21 cellular contexts compared by ENCODE assay signal in the genomic region with DNA sequence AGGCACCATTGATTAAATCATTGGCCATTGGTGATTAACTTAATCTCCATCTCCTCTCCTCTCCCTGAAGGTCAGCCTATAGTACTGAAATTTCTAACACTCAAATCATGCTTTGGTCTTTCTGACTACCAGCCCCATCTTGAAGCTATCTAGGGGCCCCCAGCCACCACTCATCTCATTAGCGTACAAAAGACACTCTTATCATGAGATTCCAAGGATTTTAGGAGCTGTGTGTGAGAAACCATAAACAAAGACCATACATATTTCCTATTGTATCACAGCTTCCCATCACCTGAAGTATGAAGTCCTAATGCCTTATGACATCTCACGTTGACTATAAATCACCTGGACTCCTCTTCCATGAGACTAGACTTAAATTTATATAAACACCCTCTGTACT.
DNase-seq lines count a peak whose midpoint lies in the region; ATAC-seq and TF ChIP-seq lines count a peak whose summit lies in the region.
"Had no signal": no experiment of that assay in that cellular context is flagged by ENCODE, and none has a peak within 500 bp of the region (broad histone marks: within the 10 kb centered on the region; RNA-seq: fewer than 3 reads in every experiment).

No MANE protein-coding gene starts in this region.

- no peak overlapping the region for H2BK120ac ChIP-seq in trophoblast cell (ENCODE audit: insufficient read depth, low read length, poor library complexity)

- H3K4me3 ChIP-seq in OCI-LY1 (ENCODE audit: low read depth, low read length, poor library complexity, severe bottlenecking) (no peak overlapping the region), hepatocyte (no peak overlapping the region), trophoblast cell (ENCODE audit: low read depth, low read length) (no peak overlapping the region), heart right ventricle (no peak overlapping the region), thyroid gland (replicated peaks in 1 of 3) (no peak overlapping the region)
- H3K4me3 ChIP-seq: BLaER1 had no signal

- H3K4me1 ChIP-seq in OCI-LY1 (ENCODE audit: insufficient read depth, low read length, severe bottlenecking), result peaks cover 37% of the 10 kb centered on the region
- H3K4me1 ChIP-seq in hepatocyte (ENCODE audit: insufficient read depth), result no peaks in the 10 kb centered on the region
- H3K4me1 ChIP-seq in trophoblast cell (ENCODE audit: control insufficient read depth in 1 of 2, insufficient read depth in 2 of 2, low read length in 2 of 2), result peaks cover 0 to 20% of the 10 kb centered on the region in 2 experiments
- H3K4me1 ChIP-seq in heart right ventricle, result peaks cover 0 to 12% (median 0%) of the 10 kb centered on the region in 9 donors
- H3K4me1 ChIP-seq in thyroid gland, result no peaks in the 10 kb centered on the region

- no peaks in the 10 kb centered on the region for H3K79me2 ChIP-seq in OCI-LY1 (ENCODE audit: insufficient read depth, low read length)
- H3K79me2 ChIP-seq in hepatocyte, result no peaks in the 10 kb centered on the region
- H3K79me2 ChIP-seq in trophoblast cell (ENCODE audit: control insufficient read depth, insufficient read depth, low read length, poor library complexity), result no peaks in the 10 kb centered on the region

- H2AK5ac ChIP-seq in trophoblast cell (ENCODE audit: low read length), result no peak overlapping the region

- no peak overlapping the region for H3K4me3 Mint-ChIP-seq in stimulated activated memory B cell treated with anti-CD40 and anti-IgM and Interleukin-4, amounts not matched to agents 10 μg/mL and 1 μg/mL and 100 μg/mL, for 72 hours
- H3K4me3 Mint-ChIP-seq: CD14-positive monocyte; CD4-positive, alpha-beta memory T cell; CD4-positive, CD25-positive, alpha-beta regulatory T cell; CD8-positive, alpha-beta memory T cell had no signal

- H4K20me1 ChIP-seq in OCI-LY1 (ENCODE audit: insufficient read depth, low read length) (no peaks in the 10 kb centered on the region), hepatocyte (ENCODE audit: insufficient read depth, poor library complexity, severe bottlenecking) (no peaks in the 10 kb centered on the region)
- H4K20me1 ChIP-seq: BLaER1 had no signal

- H3K4me1 Mint-ChIP-seq in stimulated activated memory B cell treated with anti-CD40 and anti-IgM and Interleukin-4, amounts not matched to agents 10 μg/mL and 1 μg/mL and 100 μg/mL, for 72 hours, result peaks cover 50% of the 10 kb centered on the region
- H3K4me1 Mint-ChIP-seq: CD4-positive, alpha-beta memory T cell had no signal

- H4K91ac ChIP-seq in trophoblast cell (ENCODE audit: low read depth, low read length), result no peak overlapping the region

- peak overlapping the region; percentile 69 for H3K27ac Mint-ChIP-seq in stimulated activated memory B cell treated with anti-CD40 and anti-IgM and Interleukin-4, amounts not matched to agents 10 μg/mL and 1 μg/mL and 100 μg/mL, for 72 hours
- H3K27ac Mint-ChIP-seq: CD4-positive, alpha-beta memory T cell; CD4-positive, CD25-positive, alpha-beta regulatory T cell; CD8-positive, alpha-beta memory T cell had no signal

- H3K9me2 ChIP-seq in OCI-LY1 (ENCODE audit: low read depth, low read length) (no peaks in the 10 kb centered on the region), hepatocyte (replicated peaks; ENCODE audit: insufficient read depth) (no peaks in the 10 kb centered on the region)

- H3K9ac ChIP-seq in OCI-LY1 (ENCODE audit: low read length) (no peak overlapping the region), trophoblast cell (ENCODE audit: low read length) (no peak overlapping the region)
- H3K9ac ChIP-seq: BLaER1 had no signal

- no peak overlapping the region for H3K14ac ChIP-seq in trophoblast cell (ENCODE audit: low read length)

- H3K27ac ChIP-seq in OCI-LY1 (ENCODE audit: low read depth, low read length, poor library complexity, severe bottlenecking) (peak overlapping the region; percentile 25), hepatocyte (peak overlapping the region; percentile 24), trophoblast cell (ENCODE audit: low read depth, low read length) (peak overlapping the region; percentile 38), heart right ventricle (no peak overlapping the region), thyroid gland (no peak overlapping the region)

- no peak overlapping the region for H3K4me2 ChIP-seq in OCI-LY1 (ENCODE audit: low read length)
- H3K4me2 ChIP-seq in hepatocyte, result no peak overlapping the region
- H3K4me2 ChIP-seq in trophoblast cell (ENCODE audit: low read length), result no peak overlapping the region
- H3K4me2 ChIP-seq: BLaER1 had no signal

- peaks cover 2% of the 10 kb centered on the region for H3K79me1 ChIP-seq in trophoblast cell (ENCODE audit: low read length)

- peaks cover 7% of the 10 kb centered on the region for H3K36me3 Mint-ChIP-seq in stimulated activated memory B cell treated with anti-CD40 and anti-IgM and Interleukin-4, amounts not matched to agents 10 μg/mL and 1 μg/mL and 100 μg/mL, for 72 hours
- H3K36me3 Mint-ChIP-seq: CD4-positive, alpha-beta memory T cell; CD4-positive, CD25-positive, alpha-beta regulatory T cell had no signal

- intact Hi-C loops in heart right ventricle (cut with DNase I), result no loop called here
- intact Hi-C loops in thyroid gland (cut with DNase I), result no loop called here

- no peak overlapping the region for H2BK5ac ChIP-seq in trophoblast cell (ENCODE audit: low read depth, low read length, poor library complexity)

- no peak for DNase-seq in hepatocyte (ENCODE audit: low spot score)
- peak in 1 of 2 donors; percentile 64 for DNase-seq in trophoblast cell
- no peak for DNase-seq in heart right ventricle
- DNase-seq in thyroid gland, result no peak
- DNase-seq in T1000 (lab: John Stamatoyannopoulos, UW), result no peak
- DNase-seq in islet precursor cell, result no peak
- DNase-seq: 8988T; ACHN; BE2C; C1 segment of cervical spinal cord; Calu3; CD4-positive, alpha-beta memory T cell; CD4-positive, CD25-positive, alpha-beta regulatory T cell; CD8-positive, alpha-beta memory T cell; COR-L47; DMS79 treated with DMSO at 0.1 percent for 48 hours; GF-D8 had no signal

- TF ChIP-seq POLR2A in thyroid gland (IDR thresholded peaks at IDR 0.05), result no peak

- H3K36me3 ChIP-seq in OCI-LY1 (ENCODE audit: insufficient read depth, low read length) (no peaks in the 10 kb centered on the region), hepatocyte (replicated peaks; ENCODE audit: insufficient read depth, low read depth) (no peaks in the 10 kb centered on the region), trophoblast cell (ENCODE audit: control insufficient read depth in 1 of 2, insufficient read depth in 2 of 2, low read length in 2 of 2) (no peaks in the 10 kb centered on the region), heart right ventricle (no peaks in the 10 kb centered on the region), thyroid gland (no peaks in the 10 kb centered on the region)
- H3K36me3 ChIP-seq: BE2C, BLaER1 had no signal

- no peaks in the 10 kb centered on the region for H3F3A ChIP-seq in OCI-LY1 (ENCODE audit: insufficient read depth, low read length)

- H2BK12ac ChIP-seq in trophoblast cell (ENCODE audit: low read length), result no peak overlapping the region

- H4K12ac ChIP-seq in trophoblast cell (ENCODE audit: low read depth, low read length), result no peak overlapping the region

- no peaks in the 10 kb centered on the region for H3K9me3 ChIP-seq in OCI-LY1 (ENCODE audit: low read length)
- H3K9me3 ChIP-seq in hepatocyte (ENCODE audit: low read depth), result no peaks in the 10 kb centered on the region
- H3K9me3 ChIP-seq in trophoblast cell (ENCODE audit: insufficient read depth, low read depth, low read length), result no peaks in the 10 kb centered on the region
- no peaks in the 10 kb centered on the region for H3K9me3 ChIP-seq in heart right ventricle
- no peaks in the 10 kb centered on the region for H3K9me3 ChIP-seq in thyroid gland
- H3K9me3 ChIP-seq: BE2C, BLaER1 had no signal

- H3K27me3 ChIP-seq in OCI-LY1 (ENCODE audit: insufficient read depth, low read length) (no peaks in the 10 kb centered on the region), hepatocyte (no peaks in the 10 kb centered on the region), trophoblast cell (ENCODE audit: insufficient read depth, low read length) (no peaks in the 10 kb centered on the region), heart right ventricle (no peaks in the 10 kb centered on the region), thyroid gland (no peaks in the 10 kb centered on the region)
- H3K27me3 ChIP-seq: BE2C, BLaER1 had no signal

- WGBS in hepatocyte (ENCODE audit: low lambda C conversion rate, missing lambda C conversion rate), result 75% methylated on average over 2 of the region's 2 CpGs
- WGBS in trophoblast cell (ENCODE audit: extremely low coverage, insufficient coverage, insufficient read length), result no CpG with 5 or more reads among the region's 2 CpGs
- 96 to 98% methylated on average over 2 of the region's 2 CpGs for WGBS in heart right ventricle, 2 donors
- WGBS in thyroid gland, 2 donors, result 95 to 100% methylated on average over 2 of the region's 2 CpGs

- no peak for TF ChIP-seq CTCF in OCI-LY1 (IDR thresholded peaks at IDR 0.05; ENCODE audit: low read length)
- no peak for TF ChIP-seq CTCF in hepatocyte (IDR thresholded peaks at IDR 0.05; ENCODE audit: poor library complexity)
- TF ChIP-seq CTCF in heart right ventricle (IDR thresholded peaks at IDR 0.05), result no peak
- no peak for TF ChIP-seq CTCF in thyroid gland (IDR thresholded peaks at IDR 0.05)

- H3K9me3 Mint-ChIP-seq in stimulated activated memory B cell treated with anti-CD40 and anti-IgM and Interleukin-4, amounts not matched to agents 10 μg/mL and 1 μg/mL and 100 μg/mL, for 72 hours, result no peaks in the 10 kb centered on the region
- H3K9me3 Mint-ChIP-seq: CD14-positive monocyte; CD4-positive, CD25-positive, alpha-beta regulatory T cell; CD8-positive, alpha-beta memory T cell had no signal

- H4K8ac ChIP-seq in trophoblast cell (ENCODE audit: low read depth, low read length), result no peak overlapping the region

- H3K23ac ChIP-seq in trophoblast cell (ENCODE audit: low read length), result no peak overlapping the region

- H2AFZ ChIP-seq in OCI-LY1 (ENCODE audit: low read length), result no peak overlapping the region
- no peak overlapping the region for H2AFZ ChIP-seq in hepatocyte
- H2AFZ ChIP-seq in trophoblast cell (ENCODE audit: insufficient read depth, low read length, poor library complexity), result no peak overlapping the region

- no peaks in the 10 kb centered on the region for H3K27me3 Mint-ChIP-seq in stimulated activated memory B cell treated with anti-CD40 and anti-IgM and Interleukin-4, amounts not matched to agents 10 μg/mL and 1 μg/mL and 100 μg/mL, for 72 hours
- H3K27me3 Mint-ChIP-seq: CD4-positive, alpha-beta memory T cell; CD4-positive, CD25-positive, alpha-beta regulatory T cell had no signal

- no peak overlapping the region for H3K18ac ChIP-seq in trophoblast cell (ENCODE audit: low read length)

- H3K4ac ChIP-seq in trophoblast cell (ENCODE audit: low read depth, low read length), result no peak overlapping the region

- no peak for ATAC-seq in stimulated activated memory B cell treated with anti-CD40 and anti-IgM and Interleukin-4, amounts not matched to agents 10 μg/mL and 1 μg/mL and 100 μg/mL, for 72 hours
- no peak for ATAC-seq in heart right ventricle

Comparison
In these comparisons a context has a peak if more than half of its experiments do, and no peak if none do; other contexts are left out.
1. H3K27ac ChIP-seq: peak in OCI-LY1 (single experiment), hepatocyte (single experiment) and trophoblast cell (single experiment); none in heart right ventricle (0 of 10) and thyroid gland (0 of 3).